8 cellular contexts compared by ENCODE assay signal in the genomic region with DNA sequence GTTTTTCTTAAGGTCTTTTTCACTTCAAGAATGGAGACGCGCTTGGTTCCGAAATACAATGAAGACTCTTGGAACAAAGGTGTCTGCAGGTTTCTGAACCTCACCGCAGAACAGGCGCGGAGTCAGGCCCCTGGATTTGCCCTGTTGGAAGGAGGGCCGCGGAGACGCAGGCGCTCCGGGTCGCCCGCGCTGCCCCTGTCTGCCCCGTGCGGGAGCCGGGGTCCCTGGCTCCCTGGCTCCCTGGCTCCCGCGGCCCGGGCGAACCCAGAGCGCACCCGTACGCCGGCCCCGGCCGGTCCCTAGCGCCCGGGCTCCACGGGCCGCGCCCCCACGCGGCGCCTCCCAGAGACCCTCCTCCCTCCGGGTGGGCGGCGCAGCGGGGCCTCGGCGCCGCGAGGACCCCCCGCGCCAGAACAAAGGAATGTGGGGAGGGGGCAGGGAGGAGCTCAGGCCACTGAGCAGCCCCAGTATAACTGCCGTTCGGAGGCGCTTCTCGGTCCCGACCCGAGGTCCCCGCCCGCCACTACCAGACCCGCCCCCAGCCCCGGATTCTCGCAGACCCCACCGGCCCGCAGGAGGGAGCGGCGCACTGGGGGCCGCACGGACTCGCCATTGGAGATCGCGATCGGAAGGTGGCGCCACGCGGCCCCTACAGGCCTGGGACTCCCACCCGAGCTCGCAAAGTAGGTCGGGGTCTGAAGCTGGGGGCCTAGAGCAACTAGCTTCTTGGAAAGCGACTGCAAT. TPM values are rescaled to one million over a fixed set of nuclear protein-coding genes. Genes with fewer than 3 reads are reported as not detected.
A peak's percentile ranks its signal among the peaks of the same experiment; 100 is the strongest.
DNase-seq lines count a peak whose midpoint lies in the region; TF ChIP-seq lines count a peak whose summit lies in the region.

No MANE protein-coding gene starts in this region.

- TF ChIP-seq CTCF in HFF-Myc (IDR thresholded peaks at IDR 0.05; ENCODE audit: low read depth, low read length, missing control alignments) (peak; percentile 41), astrocyte of the cerebellum (IDR thresholded peaks at IDR 0.05; ENCODE audit: low read depth, low read length, missing control alignments) (peak; percentile 53)

- DNase-seq in AG08396 (ENCODE audit: low spot score): peak; percentile 70
- DNase-seq in HFF-Myc (ENCODE audit: extremely low read depth, low read depth): no peak
- no peak for DNase-seq in astrocyte of the cerebellum (ENCODE audit: low read depth)
- DNase-seq in activated CD4-positive, CD25-positive, alpha-beta regulatory T cell (lab: John Stamatoyannopoulos, UW): no peak
- no peak for DNase-seq in NCI-H128 (lab: John Stamatoyannopoulos, UW; ENCODE audit: unreplicated experiment)
- DNase-seq in GM19240 (ENCODE audit: insufficient read length, low spot score): no peak

- peaks cover 51% of the 10 kb centered on the region for H3K4me1 ChIP-seq in skeletal muscle satellite cell (ENCODE audit: control insufficient read depth, insufficient read depth, low read length)

- no peaks in the 10 kb centered on the region for H3K27me3 ChIP-seq in skeletal muscle satellite cell (ENCODE audit: control insufficient read depth, insufficient read depth, low read length)

- peak overlapping the region; percentile 94 for H3K9ac ChIP-seq in skeletal muscle satellite cell (ENCODE audit: low read depth, low read length)

- peak overlapping the region; percentile 74 for H3K4me3 ChIP-seq in HFF-Myc (replicated peaks; ENCODE audit: low read depth, low read length)
- H3K4me3 ChIP-seq in astrocyte of the cerebellum (ENCODE audit: low read depth, low read length): peak overlapping the region; percentile 79
- H3K4me3 ChIP-seq in iPS-18c (ENCODE audit: insufficient read depth, low read depth, low read length): peak overlapping the region; percentile 55
- peak overlapping the region; percentile 81 for H3K4me3 ChIP-seq in skeletal muscle satellite cell (ENCODE audit: low read length)

- in situ Hi-C loops in astrocyte of the cerebellum (cut with HindIII; ENCODE audit: low sequenced_read_pairs): no loop called here

- H3K36me3 ChIP-seq in skeletal muscle satellite cell (ENCODE audit: insufficient read depth, low read length): no peaks in the 10 kb centered on the region

- H3K4me2 ChIP-seq in skeletal muscle satellite cell (ENCODE audit: low read length): peak overlapping the region; percentile 95

- H3K9me3 ChIP-seq in iPS-18c (ENCODE audit: control insufficient read depth, insufficient read depth, low read length): peaks cover 2% of the 10 kb centered on the region
- H3K9me3 ChIP-seq in skeletal muscle satellite cell (replicated peaks; ENCODE audit: low read length): no peaks in the 10 kb centered on the region

RNA-seq across cellular contexts. Expression of gene NFIL3, which starts 2.4 kb away (rescaled TPM):
- total RNA-seq in skeletal muscle satellite cell (2012; rRNA removed): 12.9 and 15.5 TPM in 2 replicates

RNA-seq across cellular contexts. Expression of gene AUH, which starts 59.5 kb away (rescaled TPM):
- 11.1 and 16.0 TPM in 2 replicates for total RNA-seq in skeletal muscle satellite cell (2012; rRNA removed)
